9 cellular contexts compared by ENCODE assay signal in genomic region chr19:48419158-48419920, GRCh38. TPM values are rescaled to one million over a fixed set of nuclear protein-coding genes. Genes with fewer than 3 reads are reported as not detected.
DNase-seq lines count a peak whose midpoint lies in the region; ATAC-seq and TF ChIP-seq lines count a peak whose summit lies in the region.
"Had no signal": no experiment of that assay in that cellular context is flagged by ENCODE, and none has a peak within 500 bp of the region (broad histone marks: within the 10 kb centered on the region; RNA-seq: fewer than 3 reads in every experiment).

No MANE protein-coding gene starts in this region.

- H3K4me3 ChIP-seq in cardiac muscle cell (no peak overlapping the region), vagina (no peak overlapping the region)

- TF ChIP-seq CTCF in cardiac muscle cell (IDR thresholded peaks at IDR 0.05; ENCODE audit: low read depth, low read length) (no peak), vagina (IDR thresholded peaks at IDR 0.05) (no peak)

- no peaks in the 10 kb centered on the region for H3K27me3 ChIP-seq in cardiac muscle cell
- H3K27me3 ChIP-seq in vagina, result no peaks in the 10 kb centered on the region

- intact Hi-C loops in vagina (cut with DNase I), result no loop called here

- H3K36me3 ChIP-seq in cardiac muscle cell, result no peaks in the 10 kb centered on the region
- no peaks in the 10 kb centered on the region for H3K36me3 ChIP-seq in vagina

- H3K4me1 ChIP-seq in cardiac muscle cell (ENCODE audit: low read depth), result peaks cover 8% of the 10 kb centered on the region
- peaks cover 13% of the 10 kb centered on the region for H3K4me1 ChIP-seq in vagina

- H3K27ac ChIP-seq in cardiac muscle cell (no peak overlapping the region), vagina (no peak overlapping the region)
- H3K27ac ChIP-seq: dorsolateral prefrontal cortex had no signal

- ATAC-seq in GM19455 (IDR thresholded peaks at IDR 0.05; ENCODE audit: unreplicated experiment), result peak; percentile 59

- H3K9me3 ChIP-seq in cardiac muscle cell (ENCODE audit: low read depth) (no peaks in the 10 kb centered on the region), vagina (no peaks in the 10 kb centered on the region)

- TF ChIP-seq POLR2A in vagina (IDR thresholded peaks at IDR 0.05), result no peak

- DNase-seq in AML-193 (lab: John Stamatoyannopoulos, UW) (peak; percentile 44 to 60), NCI-H2171 (lab: John Stamatoyannopoulos, UW) (peak; percentile 59), activated T-cell treated with anti-CD3 and anti-CD28 coated beads for 4 hours (peak; percentile 43), cardiac muscle cell (ENCODE audit: low read depth in 1 of 2, low spot score in 1 of 2) (peak; percentile 42 to 60), vagina (ENCODE audit: extremely low spot score in 2 of 2) (no peak), NCI-H128 (lab: John Stamatoyannopoulos, UW; ENCODE audit: unreplicated experiment) (no peak)
- DNase-seq in stimulated activated CD4-positive, alpha-beta T cell treated with anti-CD3 and anti-CD28 coated beads, Interleukin-2, amount 100 ng/mL, for 24 hours, result peak; percentile 74 to 75

RNA-seq across cellular contexts. Expression of gene GRIN2D, which starts 25.9 kb away (rescaled TPM):
- total RNA-seq in cardiac muscle cell (2.7 and 3.2 TPM in 2 replicates), vagina (not detected)
- 3.5 and 3.9 TPM in 2 replicates for polyA plus RNA-seq in cardiac muscle cell

RNA-seq across cellular contexts. Expression of gene GRWD1, which starts 26.4 kb away (rescaled TPM):
- total RNA-seq in cardiac muscle cell (24.2 and 36.5 TPM in 2 replicates), vagina (20.4 TPM)
- 36.3 and 38.6 TPM in 2 replicates for polyA plus RNA-seq in cardiac muscle cell

RNA-seq across cellular contexts. Expression of gene KDELR1, which starts 28.0 kb away (rescaled TPM):
- 137 and 159 TPM in 2 replicates for total RNA-seq in cardiac muscle cell
- 186 and 218 TPM in 2 replicates for polyA plus RNA-seq in cardiac muscle cell
- total RNA-seq in vagina, result 90.8 TPM

RNA-seq across cellular contexts. Expression of gene KCNJ14, which starts 36.0 kb away (rescaled TPM):
- total RNA-seq in cardiac muscle cell, result 0.56 and 1.7 TPM in 2 replicates
- 0.61 and 1.5 TPM in 2 replicates for polyA plus RNA-seq in cardiac muscle cell
- 3.7 TPM for total RNA-seq in vagina

RNA-seq across cellular contexts. Expression of gene CYTH2, which starts 49.8 kb away (rescaled TPM):
- total RNA-seq in cardiac muscle cell (179 and 211 TPM in 2 replicates), vagina (87.2 TPM)
- polyA plus RNA-seq in cardiac muscle cell, result 103 and 138 TPM in 2 replicates

Comparison
In these comparisons a context has a peak if more than half of its experiments do, and no peak if none do; other contexts are left out.
1. DNase-seq: peak in AML-193 (2 of 2), NCI-H2171 (single experiment), activated T-cell treated with anti-CD3 and anti-CD28 coated beads for 4 hours (single experiment), cardiac muscle cell (2 of 2) and stimulated activated CD4-positive, alpha-beta T cell treated with anti-CD3 and anti-CD28 coated beads, Interleukin-2, amount 100 ng/mL, for 24 hours (2 of 2); none in vagina (0 of 2) and NCI-H128 (single experiment).